ENCODE assay signal across 8 cellular contexts in the genomic region with DNA sequence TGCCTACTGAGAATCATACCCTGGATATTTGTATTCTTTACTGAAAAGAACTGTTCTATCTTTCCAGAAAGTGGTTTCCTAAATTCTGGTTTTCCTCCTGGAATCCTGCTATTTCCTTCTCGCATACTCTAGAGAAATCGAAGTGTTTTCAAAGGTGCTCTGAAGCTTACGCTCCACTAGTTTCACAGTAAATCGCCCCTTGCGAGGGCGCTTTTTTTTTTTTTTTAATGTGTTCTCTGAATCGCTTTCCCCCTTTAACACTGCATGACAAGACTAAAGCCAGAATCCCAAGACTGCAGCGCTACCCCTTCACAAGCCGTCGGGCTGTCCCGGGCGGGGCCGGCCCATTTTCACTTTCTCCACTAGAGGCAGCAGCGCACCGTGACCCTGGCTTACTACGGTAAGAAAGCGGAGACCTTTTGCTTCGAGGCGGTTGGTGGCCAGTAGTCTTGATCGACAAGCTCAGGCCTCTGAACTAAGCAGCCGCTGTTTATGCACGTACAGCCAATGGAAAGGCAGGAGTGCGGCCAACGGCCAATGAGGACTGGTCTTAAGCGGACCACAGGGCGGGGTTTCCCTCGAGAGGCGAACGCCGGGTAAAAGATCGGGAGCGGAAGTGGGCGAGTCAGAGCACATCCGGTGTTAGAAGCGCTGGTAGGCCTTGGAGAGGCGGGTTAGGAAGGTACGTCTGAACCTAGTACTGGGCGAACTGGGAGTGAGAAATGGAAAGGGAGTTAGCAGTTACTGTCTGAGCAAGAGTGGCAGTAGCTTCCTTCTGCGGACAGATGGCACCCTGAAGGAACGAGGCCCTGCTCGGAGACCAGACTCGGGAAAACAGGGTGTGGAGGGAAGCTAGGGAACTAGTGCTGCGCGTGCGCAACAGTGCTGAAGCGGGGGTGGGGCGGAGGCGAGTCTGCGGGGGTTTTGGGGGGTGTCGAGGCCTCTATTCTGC. TPM values are rescaled to one million over a fixed set of nuclear protein-coding genes. Genes with fewer than 3 reads are reported as not detected.
DNase-seq lines count a peak whose midpoint lies in the region; ATAC-seq and TF ChIP-seq lines count a peak whose summit lies in the region.

A gene with protein sequence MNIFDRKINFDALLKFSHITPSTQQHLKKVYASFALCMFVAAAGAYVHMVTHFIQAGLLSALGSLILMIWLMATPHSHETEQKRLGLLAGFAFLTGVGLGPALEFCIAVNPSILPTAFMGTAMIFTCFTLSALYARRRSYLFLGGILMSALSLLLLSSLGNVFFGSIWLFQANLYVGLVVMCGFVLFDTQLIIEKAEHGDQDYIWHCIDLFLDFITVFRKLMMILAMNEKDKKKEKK (plus strand): TSS at position 628 of the 952 bp plus-strand sequence. CDS start 10,937 bp downstream, outside the sequence.

- H3K27me3 ChIP-seq in esophagus (ENCODE audit: control insufficient read depth in 1 of 2, insufficient read depth in 2 of 2, low read length in 2 of 2) (no peaks in the 10 kb centered on the region), muscle layer of colon (ENCODE audit: control insufficient read depth in 1 of 2, insufficient read depth in 2 of 2, low read length in 2 of 2) (no peaks in the 10 kb centered on the region)

- no peaks in the 10 kb centered on the region for H3K27me3 Mint-ChIP-seq in activated T-cell treated with anti-CD3 and anti-CD28 coated beads, Interleukin-2, amount 50 U/mL, for 4 hours (ENCODE audit: low read depth)

- in situ Hi-C loops in KBM-7 (cut with MboI; ENCODE audit: low pct_unique_long_range_greater_than_20kb, low sequenced_read_pairs): no loop called here

- peak within 1 kb of the TSS; percentile 99 for H3K4me3 Mint-ChIP-seq in activated T-cell treated with anti-CD3 and anti-CD28 coated beads, Interleukin-2, amount 50 U/mL, for 4 hours

- H3K4me1 Mint-ChIP-seq in activated T-cell treated with anti-CD3 and anti-CD28 coated beads, Interleukin-2, amount 50 U/mL, for 4 hours (ENCODE audit: low read depth): peaks cover 32% of the 10 kb centered on the region

- 4% methylated on average over 47 to 50 of the region's 50 CpGs for WGBS in esophagus, 2 donors

- peak; percentile 100 for DNase-seq in DMS53 (lab: John Stamatoyannopoulos, UW)
- peak; percentile 99 for DNase-seq in KBM-7
- peak; percentile 97 for DNase-seq in activated T-cell treated with anti-CD3 and anti-CD28 coated beads, Interleukin-2, amount 50 U/mL, for 4 hours
- DNase-seq in stimulated activated CD8-positive, alpha-beta memory T cell treated with anti-CD3 and anti-CD28 coated beads, Interleukin-7, amount 100 ng/mL, for 4 hours (ENCODE audit: low read depth in 2 of 2): peak; percentile 98 to 99

- H3K9me3 ChIP-seq in esophagus (ENCODE audit: control insufficient read depth in 2 of 2, insufficient read depth in 1 of 2, low read depth in 1 of 2, low read length in 1 of 2) (no peaks in the 10 kb centered on the region), muscle layer of colon (ENCODE audit: low read length) (no peaks in the 10 kb centered on the region)

- H3K36me3 Mint-ChIP-seq in activated T-cell treated with anti-CD3 and anti-CD28 coated beads, Interleukin-2, amount 50 U/mL, for 4 hours (ENCODE audit: insufficient read depth): peaks cover 18% of the 10 kb centered on the region

- H3K4me1 ChIP-seq in esophagus (ENCODE audit: control insufficient read depth in 2 of 2, insufficient read depth in 2 of 2, low read length in 1 of 2): no peaks in the 10 kb centered on the region
- peaks cover 31% of the 10 kb centered on the region for H3K4me1 ChIP-seq in muscle layer of colon (ENCODE audit: insufficient read depth, low read length)

- H3K27ac ChIP-seq in esophagus (ENCODE audit: low read depth in 2 of 2, low read length in 1 of 2) (peak within 1 kb of the TSS; percentile 98 to 100), muscle layer of colon (ENCODE audit: low read depth, low read length) (peak within 1 kb of the TSS; percentile 97)

- peak; percentile 91 for ATAC-seq in GM21619 (IDR thresholded peaks at IDR 0.05; ENCODE audit: unreplicated experiment)
- ATAC-seq in activated T-cell treated with anti-CD3 and anti-CD28 coated beads, Interleukin-2, amount 50 U/mL, for 4 hours: peak; percentile 93 to 95

- H3K4me3 ChIP-seq in esophagus (ENCODE audit: low read depth in 1 of 2, low read length in 2 of 2) (peak within 1 kb of the TSS; percentile 67 to 80), muscle layer of colon (ENCODE audit: low read depth in 1 of 2, low read length in 2 of 2) (peak within 1 kb of the TSS; percentile 91 to 93)

- no peaks in the 10 kb centered on the region for H3K9me3 Mint-ChIP-seq in activated T-cell treated with anti-CD3 and anti-CD28 coated beads, Interleukin-2, amount 50 U/mL, for 4 hours

- peak within 1 kb of the TSS; percentile 96 for H3K9ac ChIP-seq in muscle layer of colon (ENCODE audit: low read length)

- H3K36me3 ChIP-seq in esophagus (ENCODE audit: control insufficient read depth in 2 of 2, insufficient read depth in 2 of 2, low read length in 1 of 2) (no peaks in the 10 kb centered on the region), muscle layer of colon (ENCODE audit: insufficient read depth, low read length) (no peaks in the 10 kb centered on the region)

TF ChIP-seq in PFSK-1, 5 proteins besides CTCF, POLR2A, EP300 and RAD21:
- TF ChIP-seq FOXP2 (optimal IDR thresholded peaks at IDR 0.05; ENCODE audit: borderline replicate concordance, extremely low read depth, extremely low read length, insufficient read depth) (peak; percentile 36), SIN3A (IDR thresholded peaks at IDR 0.05; ENCODE audit: borderline replicate concordance, insufficient read depth, low read length) (peak; percentile 87; the same call in 1 of the 2 replicates), TAF1 (IDR thresholded peaks at IDR 0.05; ENCODE audit: borderline replicate concordance, insufficient read depth, low read length) (peak; percentile 100), POLR2AphosphoS5 (IDR thresholded peaks at IDR 0.05; ENCODE audit: low read depth, low read length) (peak; percentile 98)
- TF ChIP-seq, protein P1, sequence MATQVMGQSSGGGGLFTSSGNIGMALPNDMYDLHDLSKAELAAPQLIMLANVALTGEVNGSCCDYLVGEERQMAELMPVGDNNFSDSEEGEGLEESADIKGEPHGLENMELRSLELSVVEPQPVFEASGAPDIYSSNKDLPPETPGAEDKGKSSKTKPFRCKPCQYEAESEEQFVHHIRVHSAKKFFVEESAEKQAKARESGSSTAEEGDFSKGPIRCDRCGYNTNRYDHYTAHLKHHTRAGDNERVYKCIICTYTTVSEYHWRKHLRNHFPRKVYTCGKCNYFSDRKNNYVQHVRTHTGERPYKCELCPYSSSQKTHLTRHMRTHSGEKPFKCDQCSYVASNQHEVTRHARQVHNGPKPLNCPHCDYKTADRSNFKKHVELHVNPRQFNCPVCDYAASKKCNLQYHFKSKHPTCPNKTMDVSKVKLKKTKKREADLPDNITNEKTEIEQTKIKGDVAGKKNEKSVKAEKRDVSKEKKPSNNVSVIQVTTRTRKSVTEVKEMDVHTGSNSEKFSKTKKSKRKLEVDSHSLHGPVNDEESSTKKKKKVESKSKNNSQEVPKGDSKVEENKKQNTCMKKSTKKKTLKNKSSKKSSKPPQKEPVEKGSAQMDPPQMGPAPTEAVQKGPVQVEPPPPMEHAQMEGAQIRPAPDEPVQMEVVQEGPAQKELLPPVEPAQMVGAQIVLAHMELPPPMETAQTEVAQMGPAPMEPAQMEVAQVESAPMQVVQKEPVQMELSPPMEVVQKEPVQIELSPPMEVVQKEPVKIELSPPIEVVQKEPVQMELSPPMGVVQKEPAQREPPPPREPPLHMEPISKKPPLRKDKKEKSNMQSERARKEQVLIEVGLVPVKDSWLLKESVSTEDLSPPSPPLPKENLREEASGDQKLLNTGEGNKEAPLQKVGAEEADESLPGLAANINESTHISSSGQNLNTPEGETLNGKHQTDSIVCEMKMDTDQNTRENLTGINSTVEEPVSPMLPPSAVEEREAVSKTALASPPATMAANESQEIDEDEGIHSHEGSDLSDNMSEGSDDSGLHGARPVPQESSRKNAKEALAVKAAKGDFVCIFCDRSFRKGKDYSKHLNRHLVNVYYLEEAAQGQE (IDR thresholded peaks at IDR 0.05; ENCODE audit: insufficient read depth in 1 of 2, low read depth in 2 of 2, low read length in 2 of 2): peak in 1 of 2 experiments; percentile 78; a peak in 2 of 4 replicates

RNA-seq across cellular contexts. Expression of the gene that starts here (rescaled TPM):
- 260 TPM for polyA plus RNA-seq in PFSK-1 (2012; ENCODE audit: insufficient read length, low read depth)
- total RNA-seq in activated T-cell treated with anti-CD3 and anti-CD28 coated beads, Interleukin-2, amount 50 U/mL, for 4 hours: 100 to 1,000 TPM; 383 to 509 (median 438) TPM
- 100 to 1,000 TPM; 169 to 252 TPM for polyA plus RNA-seq in esophagus

Comparison
In these comparisons a context has a peak if more than half of its experiments do, and no peak if none do; other contexts are left out.
1. Peak in every context shown above with its lines: DNase-seq, ATAC-seq, H3K4me3 ChIP-seq and H3K27ac ChIP-seq.